9 cellular contexts compared by ENCODE assay signal in genomic region chr10:61941202-61941651, GRCh38. TPM values are rescaled to one million over a fixed set of nuclear protein-coding genes. Genes with fewer than 3 reads are reported as not detected.
A peak's percentile ranks its signal among the peaks of the same experiment; 100 is the strongest.
DNase-seq lines count a peak whose midpoint lies in the region; ATAC-seq and TF ChIP-seq lines count a peak whose summit lies in the region.
"Had no signal": no experiment of that assay in that cellular context is flagged by ENCODE, and none has a peak within 500 bp of the region (broad histone marks: within the 10 kb centered on the region; RNA-seq: fewer than 3 reads in every experiment).

No MANE protein-coding gene starts in this region.

- peaks cover 51 to 73% (median 53%) of the 10 kb centered on the region in 3 donors for H3K4me1 Mint-ChIP-seq in IgD-negative memory B cell
- peaks cover 55% of the 10 kb centered on the region for H3K4me1 Mint-ChIP-seq in activated T-helper 17 cell treated with anti-CD3 and anti-CD28 coated beads, Interleukin-2, amount 50 U/mL, for 72 hours
- H3K4me1 Mint-ChIP-seq in nephron progenitor cell, result peaks cover 5% of the 10 kb centered on the region

- H3K4me3 Mint-ChIP-seq in IgD-negative memory B cell (peak overlapping the region; percentile 56 to 88 (median 72)), nephron progenitor cell (no peak overlapping the region)
- peak overlapping the region; percentile 80 for H3K4me3 Mint-ChIP-seq in activated T-helper 17 cell treated with anti-CD3 and anti-CD28 coated beads, Interleukin-2, amount 50 U/mL, for 72 hours

- no peak for ATAC-seq in activated T-helper 17 cell treated with anti-CD3 and anti-CD28 coated beads, Interleukin-2, amount 50 U/mL, for 72 hours (replicated peaks)

- no peak for TF ChIP-seq CTCF in nephron progenitor cell (IDR thresholded peaks at IDR 0.05)

- no peaks in the 10 kb centered on the region for H3K9me3 Mint-ChIP-seq in IgD-negative memory B cell
- no peaks in the 10 kb centered on the region for H3K9me3 Mint-ChIP-seq in activated T-helper 17 cell treated with anti-CD3 and anti-CD28 coated beads, Interleukin-2, amount 50 U/mL, for 72 hours
- no peaks in the 10 kb centered on the region for H3K9me3 Mint-ChIP-seq in nephron progenitor cell

- H3K36me3 Mint-ChIP-seq in IgD-negative memory B cell (peaks cover 8% of the 10 kb centered on the region), nephron progenitor cell (ENCODE audit: low read depth) (peaks cover 45% of the 10 kb centered on the region)
- peaks cover 85% of the 10 kb centered on the region for H3K36me3 Mint-ChIP-seq in activated T-helper 17 cell treated with anti-CD3 and anti-CD28 coated beads, Interleukin-2, amount 50 U/mL, for 72 hours (ENCODE audit: low read depth)

- peak overlapping the region; percentile 76 to 97 (median 95) for H3K27ac Mint-ChIP-seq in IgD-negative memory B cell
- peak overlapping the region; percentile 96 for H3K27ac Mint-ChIP-seq in activated T-helper 17 cell treated with anti-CD3 and anti-CD28 coated beads, Interleukin-2, amount 50 U/mL, for 72 hours
- H3K27ac Mint-ChIP-seq in nephron progenitor cell, result peak overlapping the region; percentile 2

- no peaks in the 10 kb centered on the region for H3K27me3 Mint-ChIP-seq in IgD-negative memory B cell
- no peaks in the 10 kb centered on the region for H3K27me3 Mint-ChIP-seq in activated T-helper 17 cell treated with anti-CD3 and anti-CD28 coated beads, Interleukin-2, amount 50 U/mL, for 72 hours
- no peaks in the 10 kb centered on the region for H3K27me3 Mint-ChIP-seq in nephron progenitor cell (ENCODE audit: low read depth, poor library complexity)

- DNase-seq in CD1c-positive myeloid dendritic cell (ENCODE audit: extremely low spot score) (peak; percentile 89), nephron progenitor cell (no peak), activated gamma-delta T cell (lab: John Stamatoyannopoulos, UW) (no peak), AML-193 (lab: John Stamatoyannopoulos, UW) (no peak)
- DNase-seq in activated effector memory CD4-positive, alpha-beta T cell treated with anti-CD3 and anti-CD28 coated beads, Interleukin-2, amount 50 U/mL, for 16 hours, result no peak
- DNase-seq in stimulated activated CD4-positive, alpha-beta T cell treated with anti-CD3 and anti-CD28 coated beads, Interleukin-15, amount 100 ng/mL, for 24 hours, result no peak
- DNase-seq: retina had no signal

RNA-seq across cellular contexts. Expression of gene ARID5B, which starts 39.7 kb away (rescaled TPM):
- 154 TPM for polyA plus RNA-seq in IgD-negative memory B cell
- total RNA-seq in activated T-helper 17 cell treated with anti-CD3 and anti-CD28 coated beads, Interleukin-2, amount 50 U/mL, for 72 hours, result 10 to 100 TPM; 65.5 to 93.8 TPM

Comparison
In these comparisons a context has a peak if more than half of its experiments do, and no peak if none do; other contexts are left out.
1. H3K27ac Mint-ChIP-seq: peak in every context shown above with its lines; median percentile 96 in activated T-helper 17 cell treated with anti-CD3 and anti-CD28 coated beads, Interleukin-2, amount 50 U/mL, for 72 hours; 95 in IgD-negative memory B cell; 2 in nephron progenitor cell.